35 cellular contexts compared by ENCODE assay signal in genomic region chr17:33033176-33033575, GRCh38. TPM values are rescaled to one million over a fixed set of nuclear protein-coding genes. Genes with fewer than 3 reads are reported as not detected.
"Had no signal": no experiment of that assay in that cellular context is flagged by ENCODE, and none has a peak within 500 bp of the region (broad histone marks: within the 10 kb centered on the region; RNA-seq: fewer than 3 reads in every experiment).

No MANE protein-coding gene starts in this region.

- H3K9me3 Mint-ChIP-seq: activated CD4-positive, alpha-beta memory T cell treated with anti-CD3 and anti-CD28 coated beads, Interleukin-2, amount 10 ng/mL, durations not matched to agents 7 days and 5 days; activated CD4-positive, alpha-beta T cell treated with anti-CD3 and anti-CD28 coated beads, Interleukin-2, amount 10 ng/mL, durations not matched to agents 7 days and 5 days; activated naive CD4-positive, alpha-beta T cell treated with anti-CD3 and anti-CD28 coated beads for 36 hours; activated naive CD4-positive, alpha-beta T cell treated with anti-CD3 and anti-CD28 coated beads, Interleukin-2, amount 50 U/mL, for 72 hours; activated naive CD8-positive, alpha-beta T cell treated with anti-CD3 and anti-CD28 coated beads for 36 hours; activated T-cell treated with anti-CD3 and anti-CD28 coated beads, Interleukin-2, amount 50 U/mL, for 24 hours; activated T-helper 2 cell treated with anti-CD3 and anti-CD28 coated beads, Interferon-gamma antibody, Interleukin-2, Interleukin-4, amounts not matched to agents 10 μg/mL and 5 μg/mL and 100 μg/mL, durations not matched to agents 14 hours and 24 hours and 36 hours; T-helper 1 cell treated with Interleukin-12 subunit alpha and Interleukin-12 subunit beta and Interleukin-4 antibody, amounts not matched to agents 30 μg/mL and 1 μg/mL, for 36 hours; T-helper 2 cell treated with Interferon-gamma antibody and Interleukin-4, amounts not matched to agents 5 μg/mL and 100 μg/mL, for 36 hours had no signal

- DNase-seq: activated B cell treated with CpG ODN at 0.5 μM for 24 hours; activated CD4-positive, alpha-beta memory T cell treated with anti-CD3 and anti-CD28 coated beads, Interleukin-2, amount 10 ng/mL, durations not matched to agents 7 days and 5 days; activated CD4-positive, alpha-beta T cell treated with anti-CD3 and anti-CD28 coated beads for 4 hours; activated CD4-positive, alpha-beta T cell treated with anti-CD3 and anti-CD28 coated beads, Interleukin-2, amount 10 ng/mL, durations not matched to agents 7 days and 5 days; activated CD4-positive, alpha-beta T cell treated with anti-CD3 and anti-CD28 coated beads, Interleukin-2, amount 50 U/mL, for 48 hours; activated CD4-positive, CD25-positive, alpha-beta regulatory T cell treated with anti-CD3 and anti-CD28 coated beads, Interleukin-2, amount 50 U/mL, for 72 hours; activated CD8-positive, alpha-beta memory T cell treated with anti-CD3 and anti-CD28 coated beads, Interleukin-2, amount 50 U/mL, for 4 hours; activated CD8-positive, alpha-beta T cell treated with anti-CD3 and anti-CD28 coated beads, Interleukin-2, amount 10 ng/mL, durations not matched to agents 7 days and 5 days; activated effector memory CD4-positive, alpha-beta T cell treated with Interleukin-2 at 50 U/mL for 16 hours; activated gamma-delta T cell; activated naive CD4-positive, alpha-beta T cell; activated naive CD4-positive, alpha-beta T cell treated with anti-CD3 and anti-CD28 coated beads for 36 hours; activated naive CD4-positive, alpha-beta T cell treated with anti-CD3 and anti-CD28 coated beads, Interleukin-2, amount 50 U/mL, for 16 hours; activated naive CD8-positive, alpha-beta T cell treated with anti-CD3 and anti-CD28 coated beads for 36 hours; activated T-cell treated with anti-CD3 and anti-CD28 coated beads, Interleukin-2, amount 50 U/mL, for 24 hours; activated T-cell treated with anti-CD3 and anti-CD28 coated beads, Interleukin-2, amount 50 U/mL, for 48 hours; amniotic stem cell; aorta; body of pancreas; brain microvascular endothelial cell; central memory CD4-positive, alpha-beta T cell; SW 1271; T-helper 1 cell; T-helper 2 cell; T-helper 9 cell had no signal

- H3K4me1 Mint-ChIP-seq: activated B cell treated with CpG ODN at 0.5 μM for 24 hours; activated CD4-positive, alpha-beta memory T cell treated with anti-CD3 and anti-CD28 coated beads, Interleukin-2, amount 10 ng/mL, durations not matched to agents 7 days and 5 days; activated CD4-positive, alpha-beta T cell treated with anti-CD3 and anti-CD28 coated beads, Interleukin-2, amount 10 ng/mL, durations not matched to agents 7 days and 5 days; activated naive CD8-positive, alpha-beta T cell treated with anti-CD3 and anti-CD28 coated beads for 36 hours had no signal

- H3K4me3 Mint-ChIP-seq: activated B cell treated with CpG ODN at 0.5 μM for 24 hours; activated CD4-positive, alpha-beta memory T cell treated with anti-CD3 and anti-CD28 coated beads, Interleukin-2, amount 10 ng/mL, durations not matched to agents 7 days and 5 days; activated CD4-positive, alpha-beta T cell treated with anti-CD3 and anti-CD28 coated beads, Interleukin-2, amount 10 ng/mL, durations not matched to agents 7 days and 5 days; activated CD8-positive, alpha-beta T cell treated with anti-CD3 and anti-CD28 coated beads, Interleukin-2, amount 10 ng/mL, durations not matched to agents 7 days and 5 days; activated naive CD4-positive, alpha-beta T cell treated with anti-CD3 and anti-CD28 coated beads for 36 hours; activated naive CD8-positive, alpha-beta T cell treated with anti-CD3 and anti-CD28 coated beads for 36 hours; activated T-cell treated with anti-CD3 and anti-CD28 coated beads, Interleukin-2, amount 50 U/mL, for 24 hours; T-helper 1 cell treated with Interleukin-12 subunit alpha and Interleukin-12 subunit beta and Interleukin-4 antibody, amounts not matched to agents 30 μg/mL and 1 μg/mL, for 36 hours; T-helper 2 cell treated with Interferon-gamma antibody and Interleukin-4, amounts not matched to agents 5 μg/mL and 100 μg/mL, for 36 hours had no signal

- H3K36me3 Mint-ChIP-seq: activated naive CD4-positive, alpha-beta T cell treated with anti-CD3 and anti-CD28 coated beads, Interleukin-2, amount 50 U/mL, for 72 hours; activated naive CD8-positive, alpha-beta T cell treated with anti-CD3 and anti-CD28 coated beads for 36 hours had no signal

- H3K27ac Mint-ChIP-seq: activated B cell treated with CpG ODN at 0.5 μM for 24 hours; activated CD4-positive, alpha-beta memory T cell treated with anti-CD3 and anti-CD28 coated beads, Interleukin-2, amount 10 ng/mL, durations not matched to agents 7 days and 5 days; activated CD4-positive, alpha-beta T cell treated with anti-CD3 and anti-CD28 coated beads, Interleukin-2, amount 10 ng/mL, durations not matched to agents 7 days and 5 days; activated CD8-positive, alpha-beta T cell treated with anti-CD3 and anti-CD28 coated beads, Interleukin-2, amount 10 ng/mL, durations not matched to agents 7 days and 5 days; activated naive CD4-positive, alpha-beta T cell treated with anti-CD3 and anti-CD28 coated beads for 36 hours; activated naive CD4-positive, alpha-beta T cell treated with anti-CD3 and anti-CD28 coated beads, Interleukin-2, amount 50 U/mL, for 72 hours; activated naive CD8-positive, alpha-beta T cell treated with anti-CD3 and anti-CD28 coated beads for 36 hours; activated T-cell treated with anti-CD3 and anti-CD28 coated beads, Interleukin-2, amount 50 U/mL, for 24 hours; activated T-helper 2 cell treated with anti-CD3 and anti-CD28 coated beads, Interferon-gamma antibody, Interleukin-2, Interleukin-4, amounts not matched to agents 10 μg/mL and 5 μg/mL and 100 μg/mL, durations not matched to agents 14 hours and 24 hours and 36 hours; T-helper 1 cell treated with Interleukin-12 subunit alpha and Interleukin-12 subunit beta and Interleukin-4 antibody, amounts not matched to agents 30 μg/mL and 1 μg/mL, for 36 hours; T-helper 2 cell treated with Interferon-gamma antibody and Interleukin-4, amounts not matched to agents 5 μg/mL and 100 μg/mL, for 36 hours had no signal

RNA-seq across cellular contexts. Expression of gene SPACA3, which starts 41.5 kb away (rescaled TPM):
- total RNA-seq: activated B cell treated with CpG ODN at 0.5 μM for 24 hours; activated CD4-positive, alpha-beta memory T cell treated with anti-CD3 and anti-CD28 coated beads, Interleukin-2, amount 10 ng/mL, durations not matched to agents 7 days and 5 days; activated CD4-positive, alpha-beta T cell treated with anti-CD3 and anti-CD28 coated beads, Interleukin-2, amount 10 ng/mL, durations not matched to agents 7 days and 5 days; activated CD8-positive, alpha-beta memory T cell treated with anti-CD3 and anti-CD28 coated beads for 36 hours; activated CD8-positive, alpha-beta T cell treated with anti-CD3 and anti-CD28 coated beads, Interleukin-2, amount 10 ng/mL, durations not matched to agents 7 days and 5 days; activated naive CD4-positive, alpha-beta T cell treated with anti-CD3 and anti-CD28 coated beads for 36 hours; activated naive CD4-positive, alpha-beta T cell treated with anti-CD3 and anti-CD28 coated beads, Interleukin-2, amount 50 U/mL, for 72 hours; activated naive CD8-positive, alpha-beta T cell treated with anti-CD3 and anti-CD28 coated beads for 36 hours; activated T-helper 2 cell treated with anti-CD3 and anti-CD28 coated beads, Interferon-gamma antibody, Interleukin-2, Interleukin-4, amounts not matched to agents 10 μg/mL and 5 μg/mL and 100 μg/mL, durations not matched to agents 14 hours and 24 hours and 36 hours; adrenal gland; aorta; astrocyte; breast epithelium; cardiac septum; cerebellum had no signal
